ENCODE assay signal across 23 cellular contexts in genomic region chr21:42297372-42297771, GRCh38. TPM values are rescaled to one million over a fixed set of nuclear protein-coding genes. Genes with fewer than 3 reads are reported as not detected.
DNase-seq lines count a peak whose midpoint lies in the region; ATAC-seq, FAIRE-seq and TF ChIP-seq lines count a peak whose summit lies in the region.
"Had no signal": no experiment of that assay in that cellular context is flagged by ENCODE, and none has a peak within 500 bp of the region (broad histone marks: within the 10 kb centered on the region; RNA-seq: fewer than 3 reads in every experiment).

No MANE protein-coding gene starts in this region.

- DNase-seq in DMS53 (lab: John Stamatoyannopoulos, UW): peak; percentile 15
- DNase-seq in DMS53 treated with DMSO at 0.1 percent for 48 hours (lab: John Stamatoyannopoulos, UW; ENCODE audit: unreplicated experiment): no peak
- DNase-seq in GM12878 (ENCODE audit: low read depth, low spot score): no peak
- DNase-seq in neural progenitor cell (ENCODE audit: low spot score): peak; percentile 32
- no peak for DNase-seq in small intestine
- DNase-seq in NCI-H510A (lab: John Stamatoyannopoulos, UW): no peak
- DNase-seq: AML-193; Calu3; CD4-positive, alpha-beta memory T cell; GM23248; HCEC 1CT; HFFc6; IMR-90 had no signal

- peaks cover 7% of the 10 kb centered on the region for H3F3A ChIP-seq in neural progenitor cell (ENCODE audit: low read depth)

- H2AFZ ChIP-seq in GM12878 (ENCODE audit: control insufficient read depth, low read depth, low read length) (no peak overlapping the region), neural progenitor cell (replicated peaks) (no peak overlapping the region)
- H2AFZ ChIP-seq: GM23248 had no signal

- no TSS peak for BruUV-seq in GM12878 (replicated peaks; lab: Mats Ljungman, UMichigan)

- POLR2A ChIA-PET in HEK293 (lab: Yijun Ruan, JAX): no interaction called here
- POLR2A ChIA-PET in GM12878 (lab: Charles Lee): interaction anchor here (1.3 kb wide), 1 partner anchor 12 kb away, joined by 4 read pairs; no protein-coding TSS in a partner anchor

- H3K36me3 Mint-ChIP-seq in neural progenitor cell: no peaks in the 10 kb centered on the region

- ATAC-seq in GM12878: no peak
- ATAC-seq: A549 had no signal

- H3K36me3 ChIP-seq in HEK293 (ENCODE audit: control insufficient read depth in 2 of 2, insufficient read depth in 1 of 2, low read length in 2 of 2) (peaks cover 0 to 12% of the 10 kb centered on the region in 2 experiments; a peak in 2 of 3 replicates), GM12878 (ENCODE audit: control insufficient read depth in 2 of 2, insufficient read depth in 2 of 2, low read length in 1 of 2) (no peaks in the 10 kb centered on the region), neural progenitor cell (no peaks in the 10 kb centered on the region), small intestine (ENCODE audit: control insufficient read depth in 2 of 2, insufficient read depth in 2 of 2, low read length in 2 of 2) (peaks cover 0 to 2% of the 10 kb centered on the region in 2 donors)

- no peak overlapping the region for H3K4me2 ChIP-seq in GM12878 (ENCODE audit: control insufficient read depth, insufficient read depth)
- H3K4me2 ChIP-seq in neural progenitor cell: no peak overlapping the region
- H3K4me2 ChIP-seq: A549, BLaER1 had no signal

- RAD21 ChIA-PET in GM12878 (lab: Charles Lee; ENCODE audit: unreplicated experiment): interaction anchor here (0.8 to 1.6 kb wide), 2 partner anchors 12 to 60 kb away, joined by 3 to 4 read pairs; no protein-coding TSS in a partner anchor

- no peak for TF ChIP-seq RAD21 in GM12878 (IDR thresholded peaks at IDR 0.05; ENCODE audit: insufficient read depth, low read depth, low read length)

- peaks cover 11% of the 10 kb centered on the region for H3K4me1 Mint-ChIP-seq in neural progenitor cell

- H4K20me1 ChIP-seq in GM12878 (ENCODE audit: control insufficient read depth, insufficient read depth) (no peaks in the 10 kb centered on the region), neural progenitor cell (ENCODE audit: low read depth) (no peaks in the 10 kb centered on the region)
- H4K20me1 ChIP-seq: BLaER1 had no signal

- WGBS in GM12878 (ENCODE audit: insufficient coverage, insufficient replicate concordance, low lambda C conversion rate, missing lambda C conversion rate): 54% methylated on average over 10 of the region's 10 CpGs
- 72 to 76% (median 73%) methylated on average over 10 of the region's 10 CpGs for WGBS in small intestine, 3 donors

- FAIRE-seq in GM12878 (lab: Jason Lieb, UNC): no peak
- FAIRE-seq in small intestine (lab: Jason Lieb, UNC): no peak
- FAIRE-seq: A549, G401.6, GM12892, GM18507, H54, HTR-8/SVneo had no signal

- H3K4me3 ChIP-seq in HEK293 (ENCODE audit: low read depth, low read length): no peak overlapping the region
- H3K4me3 ChIP-seq in GM12878: no peak overlapping the region
- no peak overlapping the region for H3K4me3 ChIP-seq in neural progenitor cell
- no peak overlapping the region for H3K4me3 ChIP-seq in small intestine (ENCODE audit: low read depth in 1 of 2, low read length in 2 of 2)
- H3K4me3 ChIP-seq: A549, BLaER1, GM23248 had no signal

- H3K4me1 ChIP-seq in HEK293 (ENCODE audit: control insufficient read depth, insufficient read depth, low read length): no peaks in the 10 kb centered on the region
- no peaks in the 10 kb centered on the region for H3K4me1 ChIP-seq in GM12878 (ENCODE audit: control insufficient read depth, insufficient read depth, low read length)
- H3K4me1 ChIP-seq in neural progenitor cell: peaks cover 21% of the 10 kb centered on the region
- H3K4me1 ChIP-seq in small intestine (ENCODE audit: control insufficient read depth in 2 of 2, insufficient read depth in 1 of 2, low read depth in 1 of 2, low read length in 1 of 2): no peaks in the 10 kb centered on the region
- H3K4me1 ChIP-seq: A549 had no signal

- no peaks in the 10 kb centered on the region; a peak in 1 of 4 replicates for H3K27me3 ChIP-seq in GM12878 (replicated peaks in 1 of 2; ENCODE audit: control insufficient read depth in 2 of 2, insufficient read depth in 2 of 2, low read length in 1 of 2)
- no peaks in the 10 kb centered on the region for H3K27me3 ChIP-seq in neural progenitor cell
- H3K27me3 ChIP-seq in small intestine (ENCODE audit: control insufficient read depth in 2 of 2, insufficient read depth in 2 of 2, low read length in 2 of 2): no peaks in the 10 kb centered on the region
- H3K27me3 ChIP-seq: BLaER1 had no signal

- H3K9ac ChIP-seq in GM12878 (ENCODE audit: control insufficient read depth, insufficient read depth, low read length): no peak overlapping the region
- H3K9ac ChIP-seq in neural progenitor cell: no peak overlapping the region
- H3K9ac ChIP-seq: BLaER1, GM23248 had no signal

- no peak overlapping the region for H3K27ac Mint-ChIP-seq in neural progenitor cell
- H3K27ac Mint-ChIP-seq: CD14-positive monocyte, HFFc6 had no signal

- TF ChIP-seq POLR2A in GM12878 (IDR thresholded peaks at IDR 0.05; ENCODE audit: low read depth, low read length): no peak

- peaks cover 4% of the 10 kb centered on the region for H3K27me3 Mint-ChIP-seq in neural progenitor cell (ENCODE audit: insufficient read depth, low read depth)
- H3K27me3 Mint-ChIP-seq: CD4-positive, alpha-beta memory T cell had no signal

- H3K9me3 Mint-ChIP-seq in neural progenitor cell: no peaks in the 10 kb centered on the region
- H3K9me3 Mint-ChIP-seq: CD4-positive, alpha-beta memory T cell had no signal

- H3K79me2 ChIP-seq in GM12878 (ENCODE audit: control insufficient read depth, insufficient read depth, low read length) (no peaks in the 10 kb centered on the region), neural progenitor cell (ENCODE audit: low read depth) (no peaks in the 10 kb centered on the region)

- intact Hi-C loops in GM12878 (cut with micrococcal nuclease; ENCODE audit: unreplicated experiment): no loop called here

- CTCF ChIA-PET in HEK293 (lab: Yijun Ruan, JAX) (interaction anchor here (0.5 to 2.5 kb wide), 5 partner anchors 10 to 152 kb away, joined by 3 to 12 read pairs (median 3); no protein-coding TSS in a partner anchor), GM12878 (lab: Yijun Ruan, JAX) (interaction anchor here (0.6 to 1.2 kb wide), 4 partner anchors 12 to 169 kb away, joined by 3 to 5 read pairs (median 4); no protein-coding TSS in a partner anchor)

- in situ Hi-C loops in GM12878 (cut with MboI): no loop called here

- H3K9me3 ChIP-seq in HEK293 (ENCODE audit: control insufficient read depth, insufficient read depth, low read depth, low read length) (no peaks in the 10 kb centered on the region), GM12878 (replicated peaks; ENCODE audit: control insufficient read depth, insufficient read depth, low read length) (no peaks in the 10 kb centered on the region; the same call in 2 of the 3 replicates), neural progenitor cell (ENCODE audit: low read depth) (no peaks in the 10 kb centered on the region), small intestine (ENCODE audit: control insufficient read depth, low read depth) (no peaks in the 10 kb centered on the region)
- H3K9me3 ChIP-seq: A549, BLaER1 had no signal

- SMC1A ChIA-PET in GM12878 (lab: Charles Lee; ENCODE audit: uncharacterized antibody, unreplicated experiment): interaction anchor here (1.1 to 1.6 kb wide), 3 partner anchors 9 to 133 kb away, joined by 3 to 7 read pairs (median 3); no protein-coding TSS in a partner anchor

- no peak overlapping the region for H3K27ac ChIP-seq in HEK293 (ENCODE audit: extremely low read depth, low read depth, low read length)
- H3K27ac ChIP-seq in GM12878 (ENCODE audit: control insufficient read depth, insufficient read depth): no peak overlapping the region
- H3K27ac ChIP-seq in neural progenitor cell: no peak overlapping the region
- no peak overlapping the region for H3K27ac ChIP-seq in small intestine (ENCODE audit: low read depth in 1 of 2, low read length in 1 of 2)
- H3K27ac ChIP-seq: 22Rv1, A549, BLaER1, GM23248 had no signal

- TF ChIP-seq EP300 in GM12878 (IDR thresholded peaks at IDR 0.05; ENCODE audit: borderline replicate concordance in 1 of 2, control insufficient read depth in 1 of 2, low read depth in 2 of 2, low read length in 2 of 2): no peak

- no peak overlapping the region for H3K4me3 Mint-ChIP-seq in neural progenitor cell
- H3K4me3 Mint-ChIP-seq: CD14-positive monocyte; CD4-positive, alpha-beta memory T cell; HFFc6 had no signal

- no peak for TF ChIP-seq CTCF in HEK293 (tag by site-specific recombination; IDR thresholded peaks at IDR 0.05)
- no peak for TF ChIP-seq CTCF in GM12878 (IDR thresholded peaks at IDR 0.05 in 2 of 3, conservative IDR thresholded peaks at IDR 0.05 in 1 of 3; ENCODE audit: control insufficient read depth in 2 of 3, extremely low read depth in 1 of 3, insufficient read depth in 1 of 3, low read depth in 3 of 3, low read length in 3 of 3)
- TF ChIP-seq CTCF in neural progenitor cell (IDR thresholded peaks at IDR 0.05): no peak

RNA-seq across cellular contexts. Expression of gene TFF3, which starts 17.8 kb away (rescaled TPM):
- not detected in 2 replicates for total RNA-seq in GM12878 (2013; cell fraction: nucleolus; rRNA removed)
- total RNA-seq in GM12878 (2014; rRNA removed) (not detected in 2 replicates), GM12878 (2014; rRNA removed; fragmentation: Illumina TruSeq; extraction: Trizol) (not detected in 2 replicates), GM12878 (2021) (0.74 TPM in 1 of 2 replicates, not detected in the other), neural progenitor cell (ENCODE audit: low replicate concordance) (0.12 TPM in 1 of 2 replicates, not detected in the other)
- polyA plus RNA-seq in GM12878 (2011; ENCODE audit: low read depth): not detected
- polyA plus RNA-seq in GM12878 (2011; rRNA removed) (not detected in 2 replicates), GM12878 (2014; fragmentation: Illumina TruSeq; extraction: Trizol) (not detected in 2 replicates), GM12878 (2014; fragmentation: Nextera tagmentation; extraction: Ambion mirVana) (not detected), GM12878 (2014; rRNA removed) (not detected in 2 replicates), GM12878 (2016; fragmentation: Nextera tagmentation; extraction: Ambion mirVana) (not detected), small intestine (1,000 to 10,000 TPM in 1 of 3 donors, 100 to 1,000 TPM in 2; 758 to 1,395 (median 965) TPM)
- not detected in 2 replicates for polyA plus RNA-seq in GM12878 (2011; cell fraction: cytosol; rRNA removed)
- polyA plus RNA-seq in GM12878 (2011; cell fraction: nucleus; rRNA removed): not detected in 2 replicates
- not detected in 2 replicates for polyA plus RNA-seq in GM12878 (2012)
- not detected in 2 replicates for polyA minus RNA-seq in GM12878 (2011; rRNA and poly(A)+ RNA removed)
- not detected in 2 replicates for polyA minus RNA-seq in GM12878 (2011; cell fraction: cytosol; rRNA and poly(A)+ RNA removed)
- polyA minus RNA-seq in GM12878 (2011; cell fraction: nucleus; rRNA and poly(A)+ RNA removed): not detected in 2 replicates
- total RNA-seq: Calu3; CD4-positive, alpha-beta memory T cell; GM23248; HFFc6; IMR-90 had no signal
- polyA plus RNA-seq: CD14-positive monocyte; CD4-positive, alpha-beta memory T cell; GM23248; IMR-90 had no signal

RNA-seq across cellular contexts. Expression of gene TFF2, which starts 53.4 kb away (rescaled TPM):
- total RNA-seq in GM12878 (2013; cell fraction: nucleolus; rRNA removed): not detected in 2 replicates
- not detected in 2 replicates for total RNA-seq in GM12878 (2014; rRNA removed)
- not detected in 2 replicates for total RNA-seq in GM12878 (2014; rRNA removed; fragmentation: Illumina TruSeq; extraction: Trizol)
- not detected in 2 replicates for total RNA-seq in GM12878 (2021)
- not detected for polyA plus RNA-seq in GM12878 (2011; ENCODE audit: low read depth)
- 0.24 and 0.56 TPM in 2 replicates for polyA plus RNA-seq in GM12878 (2011; rRNA removed)
- 0.37 and 0.45 TPM in 2 replicates for polyA plus RNA-seq in GM12878 (2011; cell fraction: cytosol; rRNA removed)
- polyA plus RNA-seq in GM12878 (2011; cell fraction: nucleus; rRNA removed): 0.28 TPM in 1 of 2 replicates, not detected in the other
- not detected in 2 replicates for polyA plus RNA-seq in GM12878 (2012)
- polyA plus RNA-seq in GM12878 (2014; fragmentation: Illumina TruSeq; extraction: Trizol): not detected in 2 replicates
- polyA plus RNA-seq in GM12878 (2014; fragmentation: Nextera tagmentation; extraction: Ambion mirVana): not detected
- not detected in 2 replicates for polyA plus RNA-seq in GM12878 (2014; rRNA removed)
- polyA plus RNA-seq in GM12878 (2016; fragmentation: Nextera tagmentation; extraction: Ambion mirVana): not detected
- polyA minus RNA-seq in GM12878 (2011; rRNA and poly(A)+ RNA removed): not detected in 2 replicates
- not detected in 2 replicates for polyA minus RNA-seq in GM12878 (2011; cell fraction: cytosol; rRNA and poly(A)+ RNA removed)
- not detected in 2 replicates for polyA minus RNA-seq in GM12878 (2011; cell fraction: nucleus; rRNA and poly(A)+ RNA removed)
- total RNA-seq in neural progenitor cell (ENCODE audit: low replicate concordance): not detected in 2 replicates
- polyA plus RNA-seq in small intestine: 1 to 10 TPM in 2 of 3 donors, not detected in 1; 1.4 to 5.0 TPM
- total RNA-seq: Calu3; CD4-positive, alpha-beta memory T cell; GM23248; HFFc6; IMR-90 had no signal
- polyA plus RNA-seq: A549; CD14-positive monocyte; CD4-positive, alpha-beta memory T cell; GM23248; IMR-90 had no signal

Comparison
In these comparisons a context has a peak if more than half of its experiments do, and no peak if none do; other contexts are left out.
1. DNase-seq: peak in DMS53 (single experiment) and neural progenitor cell (single experiment); none in DMS53 treated with DMSO at 0.1 percent for 48 hours (single experiment), GM12878 (single experiment), small intestine (single experiment) and NCI-H510A (single experiment).